ENCODE assay signal across 8 cellular contexts in the genomic region with DNA sequence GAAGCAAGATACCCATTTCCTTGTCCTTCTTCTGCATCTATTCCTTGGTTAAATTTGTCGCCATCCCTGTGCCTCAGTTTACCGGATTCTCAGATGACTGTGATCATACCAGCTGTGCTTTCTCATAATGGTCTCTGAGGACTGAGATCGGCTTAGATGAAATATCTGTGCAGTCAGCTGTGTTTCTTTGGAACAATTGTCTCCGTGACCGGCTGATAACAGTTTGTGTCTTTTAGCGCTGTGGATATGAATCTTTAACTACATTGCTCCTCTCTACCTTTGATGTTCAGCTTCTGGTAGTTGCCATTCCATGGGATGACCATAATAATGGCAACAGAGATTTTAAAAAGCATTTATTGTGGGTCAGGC. TPM values are rescaled to one million over a fixed set of nuclear protein-coding genes. Genes with fewer than 3 reads are reported as not detected.
DNase-seq lines count a peak whose midpoint lies in the region; ATAC-seq and TF ChIP-seq lines count a peak whose summit lies in the region.

No MANE protein-coding gene starts in this region.

- H3K4me1 Mint-ChIP-seq in activated T-cell treated with anti-CD3 and anti-CD28 coated beads, Interleukin-2, amount 50 U/mL, for 72 hours (ENCODE audit: low read depth) = peaks cover 32% of the 10 kb centered on the region

- intact Hi-C loops in right lobe of liver (cut with DNase I) = no loop called here
- intact Hi-C loops in tibial artery (cut with DNase I; ENCODE audit: low total_unique reads) = no loop called here

- no peak for TF ChIP-seq POLR2A in right lobe of liver (IDR thresholded peaks at IDR 0.05)

- H3K4me3 Mint-ChIP-seq in activated T-cell treated with anti-CD3 and anti-CD28 coated beads, Interleukin-2, amount 50 U/mL, for 72 hours = peak overlapping the region; percentile 95 to 99

- H3K9me3 ChIP-seq in right lobe of liver (no peaks in the 10 kb centered on the region), tibial artery (no peaks in the 10 kb centered on the region)

- CTCF ChIA-PET in GM10248 (lab: Yijun Ruan, JAX) = interaction anchor here (1.4 kb wide), 1 partner anchor 39 kb away, joined by 7 read pairs; no protein-coding TSS in a partner anchor

- WGBS in right lobe of liver (ENCODE audit: insufficient coverage, low coverage, low lambda C conversion rate, missing lambda C conversion rate) = 5% methylated on average over 6 of the region's 6 CpGs

- H3K4me1 ChIP-seq in right lobe of liver (peaks cover 0 to 8% (median 4%) of the 10 kb centered on the region in 4 donors), tibial artery (peaks cover 0 to 28% (median 14%) of the 10 kb centered on the region in 4 donors)

- H3K9me3 Mint-ChIP-seq in activated T-cell treated with anti-CD3 and anti-CD28 coated beads, Interleukin-2, amount 50 U/mL, for 72 hours = peaks cover 0 to 1% of the 10 kb centered on the region in 2 donors

- DNase-seq in activated T-cell treated with anti-CD3 and anti-CD28 coated beads, Interleukin-2, amount 50 U/mL, for 72 hours = no peak
- no peak for DNase-seq in activated T-cell treated with anti-CD3 and anti-CD28 coated beads, Interleukin-2, amount 50 U/mL, for 48 hours
- DNase-seq in astrocyte of the cerebellum (ENCODE audit: low read depth) = no peak
- no peak for DNase-seq in right lobe of liver
- no peak for DNase-seq in tibial artery
- no peak for DNase-seq in GM10248 (ENCODE audit: extremely low spot score)
- DNase-seq in stimulated activated CD4-positive, alpha-beta T cell treated with anti-CD3 and anti-CD28 coated beads, Interleukin-4, amount 100 ng/mL, for 1 hour = no peak
- DNase-seq in SK-N-DZ (ENCODE audit: low spot score) = no peak

- H3K4me3 ChIP-seq in astrocyte of the cerebellum (ENCODE audit: low read depth, low read length) = peak overlapping the region; percentile 92
- peak overlapping the region; percentile 49 to 91 (median 90) for H3K4me3 ChIP-seq in right lobe of liver
- peak overlapping the region; percentile 66 to 75 for H3K4me3 ChIP-seq in tibial artery

- peak overlapping the region; percentile 96 for H3K27ac Mint-ChIP-seq in activated T-cell treated with anti-CD3 and anti-CD28 coated beads, Interleukin-2, amount 50 U/mL, for 72 hours

- H3K36me3 ChIP-seq in right lobe of liver (no peaks in the 10 kb centered on the region), tibial artery (no peaks in the 10 kb centered on the region)

- in situ Hi-C loops in astrocyte of the cerebellum (cut with HindIII; ENCODE audit: low sequenced_read_pairs) = no loop called here

- POLR2A ChIA-PET in GM10248 (lab: Yijun Ruan, JAX) = interaction anchor here (0.6 kb wide), 1 partner anchor 497 kb away, joined by 3 read pairs; no protein-coding TSS in a partner anchor

- no peaks in the 10 kb centered on the region for H3K27me3 Mint-ChIP-seq in activated T-cell treated with anti-CD3 and anti-CD28 coated beads, Interleukin-2, amount 50 U/mL, for 72 hours (ENCODE audit: low read depth)

- ATAC-seq in activated T-cell treated with anti-CD3 and anti-CD28 coated beads, Interleukin-2, amount 50 U/mL, for 72 hours (replicated peaks in 1 of 2) = no peak
- ATAC-seq in right lobe of liver = no peak

- TF ChIP-seq CTCF in astrocyte of the cerebellum (IDR thresholded peaks at IDR 0.05; ENCODE audit: low read depth, low read length, missing control alignments) = no peak
- TF ChIP-seq CTCF in right lobe of liver (IDR thresholded peaks at IDR 0.05) = no peak
- no peak for TF ChIP-seq CTCF in tibial artery (IDR thresholded peaks at IDR 0.05)
- TF ChIP-seq CTCF in GM10248 (IDR thresholded peaks at IDR 0.05; ENCODE audit: control extremely low read depth, extremely low read depth, low read depth, missing control alignments) = no peak

- H3K36me3 Mint-ChIP-seq in activated T-cell treated with anti-CD3 and anti-CD28 coated beads, Interleukin-2, amount 50 U/mL, for 72 hours (ENCODE audit: insufficient read depth in 2 of 2) = peaks cover 2 to 3% of the 10 kb centered on the region in 2 donors

- H3K27me3 ChIP-seq in right lobe of liver (no peaks in the 10 kb centered on the region), tibial artery (no peaks in the 10 kb centered on the region)

- H3K27ac ChIP-seq in right lobe of liver (peak overlapping the region in 2 of 3 donors; percentile 22 to 41), tibial artery (peak overlapping the region; percentile 68 to 75)

RNA-seq across cellular contexts. Expression of a gene that starts 0.5 kb away (rescaled TPM):
- 10 to 100 TPM; 44.0 to 51.5 TPM for total RNA-seq in activated T-cell treated with anti-CD3 and anti-CD28 coated beads, Interleukin-2, amount 50 U/mL, for 72 hours
- total RNA-seq in right lobe of liver = 10 to 100 TPM; 28.9 to 51.6 (median 33.6) TPM
- polyA plus RNA-seq in SK-N-DZ (2014; cell fraction: cytosol; rRNA removed) = 82.1 and 103 TPM in 2 replicates
- polyA plus RNA-seq in SK-N-DZ (2014; cell fraction: nucleus; rRNA removed) = 23.4 and 25.2 TPM in 2 replicates

RNA-seq across cellular contexts. Expression of a gene that starts 0.8 kb away (rescaled TPM):
- 1 to 10 TPM; 4.4 to 4.9 TPM for total RNA-seq in activated T-cell treated with anti-CD3 and anti-CD28 coated beads, Interleukin-2, amount 50 U/mL, for 72 hours
- 1 to 10 TPM in 4 of 6 experiments, under 1 TPM in 2; 0.86 to 2.0 (median 1.3) TPM for total RNA-seq in right lobe of liver
- polyA plus RNA-seq in SK-N-DZ (2014; cell fraction: cytosol; rRNA removed) = 16.6 and 17.2 TPM in 2 replicates
- 23.6 and 28.3 TPM in 2 replicates for polyA plus RNA-seq in SK-N-DZ (2014; cell fraction: nucleus; rRNA removed)
